Comparison of ENCODE assay signal across 9 cellular contexts in genomic region chr1:26839339-26839722, GRCh38. TPM values are rescaled to one million over a fixed set of nuclear protein-coding genes. Genes with fewer than 3 reads are reported as not detected.
DNase-seq lines count a peak whose midpoint lies in the region; ATAC-seq and TF ChIP-seq lines count a peak whose summit lies in the region.
"Had no signal": no experiment of that assay in that cellular context is flagged by ENCODE, and none has a peak within 500 bp of the region (broad histone marks: within the 10 kb centered on the region; RNA-seq: fewer than 3 reads in every experiment).

No MANE protein-coding gene starts in this region.

- CTCF ChIA-PET in activated naive CD4-positive, alpha-beta T cell treated with anti-CD3 and anti-CD28 coated beads, Interleukin-2, amount 10 ng/mL, durations not matched to agents 7 days and 5 days (lab: Charles Lee) = interaction anchor here (1.0 kb wide), 1 partner anchor 48 kb away, joined by 3 read pairs; no protein-coding TSS in a partner anchor
- CTCF ChIA-PET in activated B cell treated with CpG ODN at 0.5 μM for 24 hours (lab: Charles Lee) = interaction anchor here (0.8 to 2.6 kb wide), 5 partner anchors 18 to 50 kb away, joined by 3 to 17 read pairs (median 4); no protein-coding TSS in a partner anchor

- H3K9me3 Mint-ChIP-seq in activated naive CD4-positive, alpha-beta T cell treated with anti-CD3 and anti-CD28 coated beads, Interleukin-2, amount 10 ng/mL, durations not matched to agents 7 days and 5 days = no peaks in the 10 kb centered on the region
- no peaks in the 10 kb centered on the region for H3K9me3 Mint-ChIP-seq in activated B cell treated with CpG ODN at 0.5 μM for 24 hours
- no peaks in the 10 kb centered on the region for H3K9me3 Mint-ChIP-seq in stimulated activated memory B cell treated with anti-CD40 and anti-IgM and Interleukin-4, amounts not matched to agents 10 μg/mL and 1 μg/mL and 100 μg/mL, for 72 hours

- peak overlapping the region; percentile 62 for H3K27ac Mint-ChIP-seq in activated naive CD4-positive, alpha-beta T cell treated with anti-CD3 and anti-CD28 coated beads, Interleukin-2, amount 10 ng/mL, durations not matched to agents 7 days and 5 days
- peak overlapping the region; percentile 91 for H3K27ac Mint-ChIP-seq in activated B cell treated with CpG ODN at 0.5 μM for 24 hours
- peak overlapping the region; percentile 84 for H3K27ac Mint-ChIP-seq in stimulated activated memory B cell treated with anti-CD40 and anti-IgM and Interleukin-4, amounts not matched to agents 10 μg/mL and 1 μg/mL and 100 μg/mL, for 72 hours

- TF ChIP-seq CTCF in activated B cell treated with CpG ODN at 0.5 μM for 24 hours (IDR thresholded peaks at IDR 0.05) (no peak), lower lobe of right lung (IDR thresholded peaks at IDR 0.05) (no peak)

- intact Hi-C loops in activated B cell treated with CpG ODN at 0.5 μM for 24 hours (cut with micrococcal nuclease) = loop anchor here (1.0 to 2.0 kb wide), 4 partner anchors 11 to 25 kb away; no protein-coding TSS in a partner anchor
- intact Hi-C loops in lower lobe of right lung (cut with DNase I) = no loop called here

- no peak overlapping the region for H3K4me3 ChIP-seq in lower lobe of right lung
- H3K4me3 ChIP-seq: esophagus squamous epithelium had no signal

- peaks cover 17% of the 10 kb centered on the region for H3K4me1 Mint-ChIP-seq in activated naive CD4-positive, alpha-beta T cell treated with anti-CD3 and anti-CD28 coated beads, Interleukin-2, amount 10 ng/mL, durations not matched to agents 7 days and 5 days
- peaks cover 32% of the 10 kb centered on the region for H3K4me1 Mint-ChIP-seq in activated B cell treated with CpG ODN at 0.5 μM for 24 hours
- peaks cover 32% of the 10 kb centered on the region for H3K4me1 Mint-ChIP-seq in stimulated activated memory B cell treated with anti-CD40 and anti-IgM and Interleukin-4, amounts not matched to agents 10 μg/mL and 1 μg/mL and 100 μg/mL, for 72 hours

- peaks cover 56% of the 10 kb centered on the region for H3K36me3 Mint-ChIP-seq in activated naive CD4-positive, alpha-beta T cell treated with anti-CD3 and anti-CD28 coated beads, Interleukin-2, amount 10 ng/mL, durations not matched to agents 7 days and 5 days
- peaks cover 44% of the 10 kb centered on the region for H3K36me3 Mint-ChIP-seq in activated B cell treated with CpG ODN at 0.5 μM for 24 hours (ENCODE audit: low read depth)
- H3K36me3 Mint-ChIP-seq in stimulated activated memory B cell treated with anti-CD40 and anti-IgM and Interleukin-4, amounts not matched to agents 10 μg/mL and 1 μg/mL and 100 μg/mL, for 72 hours = peaks cover 38% of the 10 kb centered on the region

- no peaks in the 10 kb centered on the region for H3K27me3 ChIP-seq in lower lobe of right lung (ENCODE audit: low read depth)
- H3K27me3 ChIP-seq: esophagus squamous epithelium had no signal

- no peaks in the 10 kb centered on the region for H3K4me1 ChIP-seq in lower lobe of right lung

- H3K27ac ChIP-seq in lower lobe of right lung = no peak overlapping the region

- no peak overlapping the region for H3K4me3 Mint-ChIP-seq in activated naive CD4-positive, alpha-beta T cell treated with anti-CD3 and anti-CD28 coated beads, Interleukin-2, amount 10 ng/mL, durations not matched to agents 7 days and 5 days
- peak overlapping the region; percentile 35 for H3K4me3 Mint-ChIP-seq in activated B cell treated with CpG ODN at 0.5 μM for 24 hours
- H3K4me3 Mint-ChIP-seq in stimulated activated memory B cell treated with anti-CD40 and anti-IgM and Interleukin-4, amounts not matched to agents 10 μg/mL and 1 μg/mL and 100 μg/mL, for 72 hours = peak overlapping the region; percentile 16

- H3K36me3 ChIP-seq in lower lobe of right lung = peaks cover 90% of the 10 kb centered on the region

- POLR2A ChIA-PET in activated B cell treated with CpG ODN at 0.5 μM for 24 hours (lab: Charles Lee) = interaction anchor here (0.7 to 2.9 kb wide), 12 partner anchors 11 to 339 kb away, joined by 3 to 38 read pairs (median 4); partner anchors contain the start of genes GPATCH3, GPN2 and PIGV

- no peak for DNase-seq in activated naive CD4-positive, alpha-beta T cell treated with anti-CD3 and anti-CD28 coated beads, Interleukin-2, amount 10 ng/mL, durations not matched to agents 7 days and 5 days
- no peak for DNase-seq in activated naive CD4-positive, alpha-beta T cell treated with Interleukin-2 at 50 U/mL for 16 hours
- DNase-seq in activated B cell treated with CpG ODN at 0.5 μM for 24 hours (no peak), lower lobe of right lung (no peak), GF-D8 (lab: John Stamatoyannopoulos, UW) (no peak)
- DNase-seq: aorta, esophagus squamous epithelium, NCI-H1092 treated with DMSO at 0.1 percent for 48 hours had no signal

- ATAC-seq in activated B cell treated with CpG ODN at 0.5 μM for 24 hours (ENCODE audit: low read depth) (peak; percentile 9), lower lobe of right lung (no peak)
- peak; percentile 28 for ATAC-seq in stimulated activated memory B cell treated with anti-CD40 and anti-IgM and Interleukin-4, amounts not matched to agents 10 μg/mL and 1 μg/mL and 100 μg/mL, for 72 hours

- H3K27me3 Mint-ChIP-seq in activated naive CD4-positive, alpha-beta T cell treated with anti-CD3 and anti-CD28 coated beads, Interleukin-2, amount 10 ng/mL, durations not matched to agents 7 days and 5 days = no peaks in the 10 kb centered on the region
- H3K27me3 Mint-ChIP-seq in activated B cell treated with CpG ODN at 0.5 μM for 24 hours = no peaks in the 10 kb centered on the region
- no peaks in the 10 kb centered on the region for H3K27me3 Mint-ChIP-seq in stimulated activated memory B cell treated with anti-CD40 and anti-IgM and Interleukin-4, amounts not matched to agents 10 μg/mL and 1 μg/mL and 100 μg/mL, for 72 hours

- no peaks in the 10 kb centered on the region for H3K9me3 ChIP-seq in lower lobe of right lung
- H3K9me3 ChIP-seq: esophagus squamous epithelium had no signal

RNA-seq across cellular contexts. Expression of gene ZDHHC18, which starts 12.8 kb away (rescaled TPM):
- total RNA-seq in activated B cell treated with CpG ODN at 0.5 μM for 24 hours (27.1 and 30.3 TPM in 2 replicates), lower lobe of right lung (29.1 TPM)

RNA-seq across cellular contexts. Expression of gene SFN, which starts 23.6 kb away (rescaled TPM):
- total RNA-seq in activated B cell treated with CpG ODN at 0.5 μM for 24 hours = 0.22 and 0.29 TPM in 2 replicates
- 47.5 TPM for total RNA-seq in lower lobe of right lung

RNA-seq across cellular contexts. Expression of gene GPN2, which starts 50.8 kb away (rescaled TPM):
- total RNA-seq in activated B cell treated with CpG ODN at 0.5 μM for 24 hours (42.6 and 48.6 TPM in 2 replicates), lower lobe of right lung (25.9 TPM)

RNA-seq across cellular contexts. Expression of gene PIGV, which starts 51.6 kb away (rescaled TPM):
- total RNA-seq in activated B cell treated with CpG ODN at 0.5 μM for 24 hours = 29.6 and 35.4 TPM in 2 replicates
- total RNA-seq in lower lobe of right lung = 20.3 TPM

Comparison
In these comparisons a context has a peak if more than half of its experiments do, and no peak if none do; other contexts are left out.
1. ATAC-seq: peak in activated B cell treated with CpG ODN at 0.5 μM for 24 hours (single experiment) and stimulated activated memory B cell treated with anti-CD40 and anti-IgM and Interleukin-4, amounts not matched to agents 10 μg/mL and 1 μg/mL and 100 μg/mL, for 72 hours (single experiment); none in lower lobe of right lung (0 of 2).
2. RNA of gene SFN, which starts 23.6 kb away (total RNA-seq): 47.5 TPM in lower lobe of right lung (single experiment); 0.22 to 0.29 TPM in activated B cell treated with CpG ODN at 0.5 μM for 24 hours; every median in the first group is over 10 times any median in the second.
3. Peak in every context shown above with its lines, with median percentiles within 50 percentile points of each other: H3K27ac Mint-ChIP-seq.